Comparison of ENCODE assay signal across 1 cellular context in genomic region chr19:47572635-47573034, GRCh38.
TF ChIP-seq lines count a peak whose summit lies in the region.

No MANE protein-coding gene starts in this region.

TF ChIP-seq in IMR-90, 13 proteins besides CTCF, POLR2A, EP300 and RAD21:
- TF ChIP-seq CHD1 (IDR thresholded peaks at IDR 0.05; ENCODE audit: low read depth, low read length) (no peak), NFE2L2 (IDR thresholded peaks at IDR 0.05; ENCODE audit: low read depth, low read length) (no peak), MAZ (IDR thresholded peaks at IDR 0.05; ENCODE audit: borderline replicate concordance, low read depth, low read length) (no peak), RCOR1 (IDR thresholded peaks at IDR 0.05; ENCODE audit: insufficient replicate concordance, low read length) (no peak), RFX5 (IDR thresholded peaks at IDR 0.05; ENCODE audit: low read depth, low read length) (no peak), FOS (IDR thresholded peaks at IDR 0.05; ENCODE audit: low read depth, low read length) (no peak), CEBPB (IDR thresholded peaks at IDR 0.05; ENCODE audit: low read depth, low read length) (no peak), BHLHE40 (IDR thresholded peaks at IDR 0.05; ENCODE audit: low read depth, low read length) (no peak), MXI1 (IDR thresholded peaks at IDR 0.05; ENCODE audit: borderline replicate concordance, low read depth, low read length) (no peak), MAFK (IDR thresholded peaks at IDR 0.05; ENCODE audit: low read depth, low read length) (no peak), ELK1 (IDR thresholded peaks at IDR 0.05; ENCODE audit: borderline replicate concordance, low read depth, low read length) (no peak), SMC3 (IDR thresholded peaks at IDR 0.05; ENCODE audit: low read depth, low read length) (no peak)
- TF ChIP-seq, protein P1, sequence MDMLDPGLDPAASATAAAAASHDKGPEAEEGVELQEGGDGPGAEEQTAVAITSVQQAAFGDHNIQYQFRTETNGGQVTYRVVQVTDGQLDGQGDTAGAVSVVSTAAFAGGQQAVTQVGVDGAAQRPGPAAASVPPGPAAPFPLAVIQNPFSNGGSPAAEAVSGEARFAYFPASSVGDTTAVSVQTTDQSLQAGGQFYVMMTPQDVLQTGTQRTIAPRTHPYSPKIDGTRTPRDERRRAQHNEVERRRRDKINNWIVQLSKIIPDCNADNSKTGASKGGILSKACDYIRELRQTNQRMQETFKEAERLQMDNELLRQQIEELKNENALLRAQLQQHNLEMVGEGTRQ (IDR thresholded peaks at IDR 0.05; ENCODE audit: low read depth, low read length) = no peak
TF ChIP-seq in IMR-90: peak in this region for 0.
